13 cellular contexts compared by ENCODE assay signal in genomic region chr6:28393912-28394662, GRCh38. TPM values are rescaled to one million over a fixed set of nuclear protein-coding genes. Genes with fewer than 3 reads are reported as not detected.
DNase-seq lines count a peak whose midpoint lies in the region; ATAC-seq and TF ChIP-seq lines count a peak whose summit lies in the region.
"Had no signal": no experiment of that assay in that cellular context is flagged by ENCODE, and none has a peak within 500 bp of the region (broad histone marks: within the 10 kb centered on the region; RNA-seq: fewer than 3 reads in every experiment).

No MANE protein-coding gene starts in this region.

- no peaks in the 10 kb centered on the region for H3K36me3 Mint-ChIP-seq in Caco-2 (ENCODE audit: insufficient read depth, unreplicated experiment)

- H3K9me3 ChIP-seq in Caco-2 (no peaks in the 10 kb centered on the region), right lobe of liver (no peaks in the 10 kb centered on the region), vagina (no peaks in the 10 kb centered on the region), tibial artery (no peaks in the 10 kb centered on the region)
- H3K9me3 ChIP-seq: thoracic aorta had no signal

- DNase-seq in Caco-2: peak in 1 of 2 experiments; percentile 23
- peak; percentile 3 for DNase-seq in KG1 (lab: John Stamatoyannopoulos, UW)
- peak; percentile 13 for DNase-seq in astrocyte of the hippocampus (ENCODE audit: low read depth, low spot score)
- no peak for DNase-seq in right lobe of liver
- DNase-seq in vagina (ENCODE audit: extremely low spot score in 2 of 2): no peak
- DNase-seq in left cardiac atrium: no peak
- DNase-seq in hypothalamus (lab: John Stamatoyannopoulos, UW): no peak
- DNase-seq in tibial artery: no peak
- DNase-seq: DMS79 treated with DMSO at 0.1 percent for 48 hours, NCI-H1694 had no signal

- TF ChIP-seq CTCF in Caco-2 (IDR thresholded peaks at IDR 0.05; ENCODE audit: insufficient read depth in 1 of 2, low read depth in 1 of 2, low read length in 1 of 2, severe bottlenecking in 1 of 2, unreplicated experiment in 1 of 2): peak; percentile 33 to 35
- peak; percentile 17 to 38 (median 28) for TF ChIP-seq CTCF in right lobe of liver (IDR thresholded peaks at IDR 0.05)
- no peak for TF ChIP-seq CTCF in vagina (IDR thresholded peaks at IDR 0.05)
- no peak for TF ChIP-seq CTCF in tibial artery (IDR thresholded peaks at IDR 0.05)

- H3K27ac Mint-ChIP-seq in Caco-2 (ENCODE audit: unreplicated experiment): no peak overlapping the region
- H3K27ac Mint-ChIP-seq: activated T-helper 2 cell treated with anti-CD3 and anti-CD28 coated beads, Interferon-gamma antibody, Interleukin-2, Interleukin-4, amounts not matched to agents 10 μg/mL and 5 μg/mL and 100 μg/mL, durations not matched to agents 14 hours and 24 hours and 36 hours had no signal

- POLR2A ChIA-PET in Caco-2 (lab: Charles Lee): no interaction called here

- intact Hi-C loops in Caco-2 (cut with micrococcal nuclease; ENCODE audit: unreplicated experiment) (loop anchor here (1.0 kb wide), 1 partner anchor 290 kb away; no protein-coding TSS in a partner anchor), right lobe of liver (cut with DNase I) (no loop called here), vagina (cut with DNase I) (no loop called here), left cardiac atrium (cut with DNase I) (no loop called here), tibial artery (cut with DNase I; ENCODE audit: low total_unique reads) (no loop called here)

- H3K9me3 Mint-ChIP-seq in Caco-2 (ENCODE audit: unreplicated experiment): no peaks in the 10 kb centered on the region

- H3K4me1 ChIP-seq in Caco-2 (no peaks in the 10 kb centered on the region), right lobe of liver (no peaks in the 10 kb centered on the region), vagina (peaks cover 34% of the 10 kb centered on the region), tibial artery (peaks cover 0 to 28% (median 14%) of the 10 kb centered on the region in 4 donors)

- BruUV-seq in Caco-2 (replicated peaks; lab: Mats Ljungman, UMichigan): no TSS peak

- H3K4me3 Mint-ChIP-seq in Caco-2 (ENCODE audit: unreplicated experiment): no peak overlapping the region

- no peak overlapping the region for H3K27ac ChIP-seq in right lobe of liver
- H3K27ac ChIP-seq in vagina: no peak overlapping the region
- no peak overlapping the region for H3K27ac ChIP-seq in tibial artery
- H3K27ac ChIP-seq: epithelial cell of prostate, thoracic aorta had no signal

- WGBS in right lobe of liver (ENCODE audit: insufficient coverage, low coverage, low lambda C conversion rate, missing lambda C conversion rate): 60% methylated on average over 5 of the region's 5 CpGs

- no peaks in the 10 kb centered on the region for H3K4me1 Mint-ChIP-seq in Caco-2 (ENCODE audit: low read depth, unreplicated experiment)

- ATAC-seq in right lobe of liver: peak in 2 of 4 donors; percentile 31 to 49
- no peak for ATAC-seq in left cardiac atrium

- H3K36me3 ChIP-seq in Caco-2 (ENCODE audit: control insufficient read depth, insufficient read depth, low read length): no peaks in the 10 kb centered on the region
- H3K36me3 ChIP-seq in right lobe of liver: peaks cover 0 to 44% (median 9%) of the 10 kb centered on the region in 4 donors
- peaks cover 0 to 49% of the 10 kb centered on the region in 2 donors for H3K36me3 ChIP-seq in vagina
- H3K36me3 ChIP-seq in tibial artery: peaks cover 43 to 64% (median 50%) of the 10 kb centered on the region in 3 donors

- H3K27me3 Mint-ChIP-seq in Caco-2 (ENCODE audit: insufficient read depth, unreplicated experiment): peaks cover 5% of the 10 kb centered on the region

- H3K27me3 ChIP-seq in Caco-2 (replicated peaks; ENCODE audit: control insufficient read depth, insufficient read depth, low read length) (no peaks in the 10 kb centered on the region), right lobe of liver (no peaks in the 10 kb centered on the region), vagina (no peaks in the 10 kb centered on the region), tibial artery (no peaks in the 10 kb centered on the region)

- CTCF ChIA-PET in Caco-2 (lab: Charles Lee): no interaction called here

- H3K4me3 ChIP-seq in Caco-2 (ENCODE audit: low read depth, low read length): no peak overlapping the region
- H3K4me3 ChIP-seq in right lobe of liver: no peak overlapping the region
- H3K4me3 ChIP-seq in vagina: no peak overlapping the region
- no peak overlapping the region for H3K4me3 ChIP-seq in tibial artery
- H3K4me3 ChIP-seq: thoracic aorta had no signal

- TF ChIP-seq POLR2A in right lobe of liver (IDR thresholded peaks at IDR 0.05): no peak
- TF ChIP-seq POLR2A in vagina (IDR thresholded peaks at IDR 0.05): no peak

RNA-seq across cellular contexts. Expression of gene ZSCAN12, which starts 5.5 kb away (rescaled TPM):
- total RNA-seq in Caco-2 (2022) (1.5 and 1.6 TPM in 2 replicates), right lobe of liver (1 to 10 TPM; 1.4 to 1.6 (median 1.5) TPM), vagina (5.9 TPM), left cardiac atrium (1 to 10 TPM; 2.6 to 3.7 TPM)

RNA-seq across cellular contexts. Expression of gene ZKSCAN3, which starts 44.3 kb away (rescaled TPM):
- total RNA-seq in Caco-2 (2022) (3.7 and 4.3 TPM in 2 replicates), right lobe of liver (1 to 10 TPM; 1.3 to 3.8 (median 2.5) TPM), vagina (2.9 TPM), left cardiac atrium (1 to 10 TPM; 3.2 to 4.6 TPM)

RNA-seq across cellular contexts. Expression of gene ZSCAN23, which starts 49.2 kb away (rescaled TPM):
- total RNA-seq in Caco-2 (2022) (not detected in 2 replicates), right lobe of liver (under 1 TPM in 5 of 6 experiments, not detected in 1; 0.25 to 0.73 (median 0.43) TPM), vagina (0.98 TPM), left cardiac atrium (1 to 10 TPM; 1.1 to 1.2 TPM)

RNA-seq across cellular contexts. Expression of gene ZSCAN31, which starts 58.1 kb away (rescaled TPM):
- 1.7 and 3.4 TPM in 2 replicates for total RNA-seq in Caco-2 (2022)
- 1 to 10 TPM; 3.7 to 6.9 (median 4.6) TPM for total RNA-seq in right lobe of liver
- total RNA-seq in vagina: 11.3 TPM
- total RNA-seq in left cardiac atrium: 10 to 100 TPM in 1 of 2 donors, 1 to 10 TPM in 1; 8.4 to 11.4 TPM

Comparison
In these comparisons a context has a peak if more than half of its experiments do, and no peak if none do; other contexts are left out.
1. DNase-seq: peak in KG1 (single experiment) and astrocyte of the hippocampus (single experiment); none in right lobe of liver (0 of 3), vagina (0 of 2), left cardiac atrium (single experiment), hypothalamus (0 of 51) and tibial artery (0 of 2).
2. CTCF ChIP-seq: peak in Caco-2 (2 of 2) and right lobe of liver (4 of 4); none in vagina (0 of 3) and tibial artery (0 of 2).